8 cellular contexts compared by ENCODE assay signal in genomic region chr15:85504739-85505676, GRCh38.
DNase-seq lines count a peak whose midpoint lies in the region; ATAC-seq and TF ChIP-seq lines count a peak whose summit lies in the region.

No MANE protein-coding gene starts in this region.

- no peaks in the 10 kb centered on the region for H3K9me3 ChIP-seq in endodermal cell (ENCODE audit: control insufficient read depth, low read length)
- H3K9me3 ChIP-seq in upper lobe of left lung = no peaks in the 10 kb centered on the region

- H3K9ac ChIP-seq in endodermal cell (ENCODE audit: extremely low read depth, low read length, poor library complexity, severe bottlenecking) = no peak overlapping the region

- no peaks in the 10 kb centered on the region for H3K36me3 Mint-ChIP-seq in endodermal cell (ENCODE audit: low read depth)

- ATAC-seq in upper lobe of left lung (ENCODE audit: low FRiP score in 2 of 2) (peak; percentile 69 to 80), HG02938 (IDR thresholded peaks at IDR 0.05; ENCODE audit: unreplicated experiment) (no peak)

- H3K27me3 ChIP-seq in endodermal cell (ENCODE audit: control insufficient read depth, insufficient read depth, low read length, poor library complexity, severe bottlenecking) (no peaks in the 10 kb centered on the region), upper lobe of left lung (no peaks in the 10 kb centered on the region)

- H3K27ac ChIP-seq in VCaP (peak overlapping the region; percentile 37), endodermal cell (ENCODE audit: low read depth, low read length) (peak overlapping the region; percentile 28), upper lobe of left lung (peak overlapping the region in 3 of 4 donors; percentile 16 to 59 (median 58))

- 87 to 95% methylated on average over 5 to 8 of the region's 8 CpGs for WGBS in endodermal cell (ENCODE audit: insufficient coverage in 1 of 2, insufficient read length in 1 of 2), 2 experiments
- WGBS in upper lobe of left lung, 2 donors = 57 to 62% methylated on average over 8 of the region's 8 CpGs

- TF ChIP-seq CTCF in VCaP (conservative IDR thresholded peaks at IDR 0.05) (peak; percentile 88), endodermal cell (conservative IDR thresholded peaks at IDR 0.05) (peak; percentile 78), upper lobe of left lung (IDR thresholded peaks at IDR 0.05) (peak in 4 of 6 experiments; percentile 35 to 70 (median 50))

- TF ChIP-seq EP300 in upper lobe of left lung (IDR thresholded peaks at IDR 0.05) = no peak

- H3K36me3 ChIP-seq in endodermal cell (ENCODE audit: control insufficient read depth, insufficient read depth, low read length) (peaks cover 8% of the 10 kb centered on the region), upper lobe of left lung (no peaks in the 10 kb centered on the region)

- H3K4me1 ChIP-seq in endodermal cell (ENCODE audit: control insufficient read depth, insufficient read depth, low read length) = peaks cover 27% of the 10 kb centered on the region
- H3K4me1 ChIP-seq in upper lobe of left lung = peaks cover 10 to 18% (median 17%) of the 10 kb centered on the region in 4 donors

- H3K27me3 Mint-ChIP-seq in endodermal cell (ENCODE audit: insufficient read depth) = no peaks in the 10 kb centered on the region

- no peaks in the 10 kb centered on the region for H3K9me3 Mint-ChIP-seq in endodermal cell

- H3K4me1 Mint-ChIP-seq in endodermal cell = peaks cover 46% of the 10 kb centered on the region

- H3K4me3 ChIP-seq in endodermal cell (ENCODE audit: low read length) (no peak overlapping the region), upper lobe of left lung (no peak overlapping the region)

- no peak overlapping the region for H3K4me3 Mint-ChIP-seq in endodermal cell

- H3K27ac Mint-ChIP-seq in endodermal cell = no peak overlapping the region

- no peak for TF ChIP-seq POLR2A in upper lobe of left lung (IDR thresholded peaks at IDR 0.05)

- DNase-seq in NCI-H345 (lab: John Stamatoyannopoulos, UW) (peak; percentile 8), NCI-H345 treated with DMSO at 0.1 percent for 48 hours (lab: John Stamatoyannopoulos, UW; ENCODE audit: unreplicated experiment) (no peak), NAMALWA (ENCODE audit: low spot score) (peak; percentile 84), endodermal cell (peak; percentile 58), myocyte (ENCODE audit: low read depth) (peak; percentile 81), upper lobe of left lung (peak in 1 of 2 donors; percentile 48)
